In genomic region chr7:158786898-158787297, GRCh38 we compare ENCODE assay signal across 21 cellular contexts. TPM values are rescaled to one million over a fixed set of nuclear protein-coding genes. Genes with fewer than 3 reads are reported as not detected.
DNase-seq lines count a peak whose midpoint lies in the region; ATAC-seq and TF ChIP-seq lines count a peak whose summit lies in the region.
"Had no signal": no experiment of that assay in that cellular context is flagged by ENCODE, and none has a peak within 500 bp of the region (broad histone marks: within the 10 kb centered on the region; RNA-seq: fewer than 3 reads in every experiment).

No MANE protein-coding gene starts in this region.

- H3K9ac ChIP-seq in DND-41 (ENCODE audit: low read depth, low read length): no peak overlapping the region

- H3K79me2 ChIP-seq in DND-41 (ENCODE audit: insufficient read depth, low read length): no peaks in the 10 kb centered on the region

- H3K27ac Mint-ChIP-seq in CD4-positive, CD25-positive, alpha-beta regulatory T cell: peak overlapping the region; percentile 23 to 84 (median 35)
- H3K27ac Mint-ChIP-seq: activated B cell treated with CpG ODN at 0.5 μM for 24 hours; T-helper 1 cell treated with Interleukin-12 subunit alpha and Interleukin-12 subunit beta and Interleukin-4 antibody, amounts not matched to agents 30 μg/mL and 1 μg/mL, for 36 hours had no signal

- peaks cover 0 to 10% (median 5%) of the 10 kb centered on the region in 4 donors for H3K4me1 Mint-ChIP-seq in CD4-positive, CD25-positive, alpha-beta regulatory T cell
- H3K4me1 Mint-ChIP-seq: activated B cell treated with CpG ODN at 0.5 μM for 24 hours had no signal

- peaks cover 86% of the 10 kb centered on the region for H3K36me3 ChIP-seq in CD4-positive, CD25-positive, alpha-beta regulatory T cell (ENCODE audit: control insufficient read depth, insufficient read depth, low read length)
- H3K36me3 ChIP-seq in DND-41 (ENCODE audit: insufficient read depth, low read length) (peaks cover 86% of the 10 kb centered on the region), ascending aorta (peaks cover 7 to 25% of the 10 kb centered on the region in 2 donors), prostate gland (no peaks in the 10 kb centered on the region)

- no peak overlapping the region for H3K4me3 Mint-ChIP-seq in CD4-positive, CD25-positive, alpha-beta regulatory T cell
- H3K4me3 Mint-ChIP-seq: activated B cell treated with CpG ODN at 0.5 μM for 24 hours; T-helper 1 cell treated with Interleukin-12 subunit alpha and Interleukin-12 subunit beta and Interleukin-4 antibody, amounts not matched to agents 30 μg/mL and 1 μg/mL, for 36 hours had no signal

- H3K9me3 Mint-ChIP-seq in CD4-positive, CD25-positive, alpha-beta regulatory T cell: no peaks in the 10 kb centered on the region
- H3K9me3 Mint-ChIP-seq: activated B cell treated with CpG ODN at 0.5 μM for 24 hours; T-helper 1 cell treated with Interleukin-12 subunit alpha and Interleukin-12 subunit beta and Interleukin-4 antibody, amounts not matched to agents 30 μg/mL and 1 μg/mL, for 36 hours had no signal

- 86% methylated on average over 6 of the region's 6 CpGs for WGBS in prostate gland

- ATAC-seq in CD4-positive, CD25-positive, alpha-beta regulatory T cell (ENCODE audit: low read depth in 2 of 2): no peak
- no peak for ATAC-seq in DND-41 (ENCODE audit: insufficient read depth, low read depth)
- no peak for ATAC-seq in GM18502 (IDR thresholded peaks at IDR 0.05; ENCODE audit: poor library complexity, unreplicated experiment)
- ATAC-seq: heart left ventricle, left ventricle myocardium superior had no signal

- no peak for TF ChIP-seq POLR2A in prostate gland (IDR thresholded peaks at IDR 0.05)

- H3K4me2 ChIP-seq in DND-41 (ENCODE audit: insufficient read depth, low read length): no peak overlapping the region

- H3K9me3 ChIP-seq in CD4-positive, CD25-positive, alpha-beta regulatory T cell (ENCODE audit: control insufficient read depth in 2 of 2, low read length in 2 of 2): no peaks in the 10 kb centered on the region
- H3K9me3 ChIP-seq in DND-41 (ENCODE audit: insufficient read depth, low read length, severe bottlenecking) (no peaks in the 10 kb centered on the region), ascending aorta (no peaks in the 10 kb centered on the region), prostate gland (no peaks in the 10 kb centered on the region)
- H3K9me3 ChIP-seq: heart left ventricle had no signal

- no peak overlapping the region for H2AFZ ChIP-seq in DND-41 (ENCODE audit: low read depth, low read length)

- H3K4me1 ChIP-seq in CD4-positive, CD25-positive, alpha-beta regulatory T cell (ENCODE audit: control insufficient read depth, insufficient read depth, low read length, poor library complexity, severe bottlenecking): peaks cover 10% of the 10 kb centered on the region
- H3K4me1 ChIP-seq in DND-41 (ENCODE audit: insufficient read depth, low read length): no peaks in the 10 kb centered on the region
- peaks cover 4 to 35% of the 10 kb centered on the region in 2 donors for H3K4me1 ChIP-seq in ascending aorta
- no peaks in the 10 kb centered on the region for H3K4me1 ChIP-seq in prostate gland (replicated peaks)

- H4K20me1 ChIP-seq in DND-41 (ENCODE audit: insufficient read depth, low read length): no peaks in the 10 kb centered on the region

- peak overlapping the region; percentile 25 for H3K27ac ChIP-seq in CD4-positive, CD25-positive, alpha-beta regulatory T cell (ENCODE audit: insufficient read depth, low read length, poor library complexity, severe bottlenecking)
- H3K27ac ChIP-seq in DND-41 (ENCODE audit: low read length): 0 out of 2 replicates have a peak overlapping the region, but pooled peaks have one; percentile 29
- H3K27ac ChIP-seq in ascending aorta: peak overlapping the region; percentile 87 to 88
- H3K27ac ChIP-seq in prostate gland: peak overlapping the region; percentile 22 to 53

- no peak for DNase-seq in CD4-positive, CD25-positive, alpha-beta regulatory T cell
- no peak for DNase-seq in DND-41
- no peak for DNase-seq in ascending aorta (ENCODE audit: low spot score in 2 of 2)
- DNase-seq in prostate gland (ENCODE audit: low spot score): no peak
- no peak for DNase-seq in RKO (ENCODE audit: low spot score)
- DNase-seq in NCI-H226: no peak
- DNase-seq: activated B cell treated with CpG ODN at 0.5 μM for 24 hours; activated CD8-positive, alpha-beta memory T cell treated with anti-CD3 and anti-CD28 coated beads for 24 hours; cerebellar nuclear complex; DMS79 treated with DMSO at 0.1 percent for 48 hours; heart left ventricle; left ventricle myocardium superior; NCI-H1417; NCI-H2171 treated with DMSO at 0.1 percent for 48 hours; NCI-H774; OCI-M1; SIG-M5; stimulated activated CD4-positive, alpha-beta T cell treated with anti-CD3 and anti-CD28 coated beads, Interleukin-2, amount 100 ng/mL, for 48 hours; substantia nigra had no signal

- H3K27me3 ChIP-seq in CD4-positive, CD25-positive, alpha-beta regulatory T cell (ENCODE audit: control insufficient read depth, insufficient read depth, low read length): no peaks in the 10 kb centered on the region
- H3K27me3 ChIP-seq in DND-41 (ENCODE audit: insufficient read depth, low read length, poor library complexity) (no peaks in the 10 kb centered on the region), ascending aorta (no peaks in the 10 kb centered on the region), prostate gland (replicated peaks; ENCODE audit: insufficient read depth) (no peaks in the 10 kb centered on the region)
- H3K27me3 ChIP-seq: heart left ventricle had no signal

- H3K36me3 Mint-ChIP-seq in CD4-positive, CD25-positive, alpha-beta regulatory T cell: peaks cover 33% of the 10 kb centered on the region

- H3K27me3 Mint-ChIP-seq in CD4-positive, CD25-positive, alpha-beta regulatory T cell: no peaks in the 10 kb centered on the region
- H3K27me3 Mint-ChIP-seq: activated B cell treated with CpG ODN at 0.5 μM for 24 hours had no signal

- TF ChIP-seq CTCF in DND-41 (IDR thresholded peaks at IDR 0.05; ENCODE audit: borderline replicate concordance, extremely low read depth, low read length, poor library complexity, severe bottlenecking): no peak
- TF ChIP-seq CTCF in ascending aorta (IDR thresholded peaks at IDR 0.05): no peak
- TF ChIP-seq CTCF in prostate gland (IDR thresholded peaks at IDR 0.05): no peak

- H3K4me3 ChIP-seq in CD4-positive, CD25-positive, alpha-beta regulatory T cell (ENCODE audit: low read depth, low read length): no peak overlapping the region
- H3K4me3 ChIP-seq in DND-41 (ENCODE audit: low read depth in 1 of 2, low read length in 2 of 2) (no peak overlapping the region), ascending aorta (no peak overlapping the region), prostate gland (no peak overlapping the region)
- H3K4me3 ChIP-seq: heart left ventricle had no signal

- intact Hi-C loops in ascending aorta (cut with DNase I): loop anchor here (5.0 kb wide), 2 partner anchors 225 to 310 kb away; no protein-coding TSS in a partner anchor
- intact Hi-C loops in prostate gland (cut with DNase I): no loop called here

RNA-seq across cellular contexts. Expression of gene ESYT2, which starts 42.4 kb away (rescaled TPM):
- total RNA-seq in CD4-positive, CD25-positive, alpha-beta regulatory T cell: 115 TPM
- polyA plus RNA-seq in CD4-positive, CD25-positive, alpha-beta regulatory T cell: 10 to 100 TPM; 55.3 to 94.3 (median 64.7) TPM
- 102 TPM for total RNA-seq in ascending aorta
- 10 to 100 TPM; 60.8 to 75.1 TPM for total RNA-seq in prostate gland

Comparison
In these comparisons a context has a peak if more than half of its experiments do, and no peak if none do; other contexts are left out.
1. H3K27ac ChIP-seq: peak in every context shown above with its lines; median percentile 88 in ascending aorta; 38 in prostate gland; 29 in DND-41; 25 in CD4-positive, CD25-positive, alpha-beta regulatory T cell.